In genomic region chr3:71541313-71541712, GRCh38 we compare ENCODE assay signal across 20 cellular contexts. TPM values are rescaled to one million over a fixed set of nuclear protein-coding genes. Genes with fewer than 3 reads are reported as not detected.
DNase-seq lines count a peak whose midpoint lies in the region; ATAC-seq and TF ChIP-seq lines count a peak whose summit lies in the region.
"Had no signal": no experiment of that assay in that cellular context is flagged by ENCODE, and none has a peak within 500 bp of the region (broad histone marks: within the 10 kb centered on the region; RNA-seq: fewer than 3 reads in every experiment).

No MANE protein-coding gene starts in this region.

- ATAC-seq in IMR-90 (ENCODE audit: low read depth), result no peak; the same call in 1 of the 2 replicates
- no peak for ATAC-seq in GM18519 (IDR thresholded peaks at IDR 0.05; ENCODE audit: low FRiP score, unreplicated experiment)
- ATAC-seq: body of pancreas; heart left ventricle; natural killer cell treated with Interleukin-12 subunit alpha and Interleukin-12 subunit beta and Interleukin-15 and Interleukin-18, amount 100 ng/mL, for 72 hours; psoas muscle had no signal

- peak overlapping the region; percentile 29; the same call in 1 of the 2 replicates for H3K4me2 ChIP-seq in IMR-90 (ENCODE audit: low read depth, low read length)

- DNase-seq in IMR-90 (peak; percentile 59), RPMI7951 (ENCODE audit: low read depth) (peak; percentile 37), esophagus muscularis mucosa (ENCODE audit: extremely low spot score) (no peak), sigmoid colon (no peak), GM19240 (ENCODE audit: insufficient read length, low spot score) (no peak), coronary artery (ENCODE audit: low spot score) (no peak)
- DNase-seq in activated effector memory CD4-positive, alpha-beta T cell treated with Interleukin-2 at 50 U/mL for 16 hours, result no peak
- DNase-seq: activated CD4-positive, alpha-beta T cell treated with anti-CD3 and anti-CD28 coated beads, Interleukin-2, amount 10 ng/mL, durations not matched to agents 7 days and 5 days; activated naive CD4-positive, alpha-beta T cell treated with anti-CD3 and anti-CD28 coated beads for 36 hours; body of pancreas; DMS153; heart left ventricle; islet precursor cell; MM.1S; NCI-H187; psoas muscle; stimulated activated naive CD4-positive, alpha-beta T cell treated with Interleukin-2 at 50 U/mL for 16 hours; upper lobe of left lung had no signal

- H4K8ac ChIP-seq in IMR-90 (ENCODE audit: low read depth in 2 of 2, low read length in 2 of 2), result no peak overlapping the region

- H2BK20ac ChIP-seq in IMR-90 (ENCODE audit: low read depth, low read length), result no peak overlapping the region

- no peak overlapping the region for H3K18ac ChIP-seq in IMR-90 (ENCODE audit: low read depth, low read length)

- TF ChIP-seq CTCF in IMR-90 (conservative IDR thresholded peaks at IDR 0.05; ENCODE audit: low read depth, low read length), result no peak
- no peak for TF ChIP-seq CTCF in esophagus muscularis mucosa (IDR thresholded peaks at IDR 0.05)
- no peak for TF ChIP-seq CTCF in sigmoid colon (IDR thresholded peaks at IDR 0.05)
- TF ChIP-seq CTCF in coronary artery (IDR thresholded peaks at IDR 0.05), result no peak

- H3K9me1 ChIP-seq in IMR-90 (ENCODE audit: insufficient read depth, low read length), result peaks cover 14% of the 10 kb centered on the region

- no peak overlapping the region for H2BK5ac ChIP-seq in IMR-90 (ENCODE audit: low read depth, low read length, poor library complexity, severe bottlenecking)

- H3K9me3 ChIP-seq in IMR-90 (ENCODE audit: control insufficient read depth, insufficient read depth, low read length) (no peaks in the 10 kb centered on the region), esophagus muscularis mucosa (no peaks in the 10 kb centered on the region), sigmoid colon (no peaks in the 10 kb centered on the region)
- H3K9me3 ChIP-seq: body of pancreas, heart left ventricle, psoas muscle, upper lobe of left lung had no signal

- TF ChIP-seq EP300 in esophagus muscularis mucosa (IDR thresholded peaks at IDR 0.05), result no peak
- no peak for TF ChIP-seq EP300 in sigmoid colon (IDR thresholded peaks at IDR 0.05)

- H2AK9ac ChIP-seq in IMR-90 (replicated peaks; ENCODE audit: low read depth, low read length, poor library complexity), result no peak overlapping the region

- no peak for TF ChIP-seq RAD21 in IMR-90 (IDR thresholded peaks at IDR 0.05; ENCODE audit: low read length)

- in situ Hi-C loops in IMR-90 (cut with MboI; ENCODE audit: low sequenced_read_pairs), result no loop called here

- no peak overlapping the region for H3K56ac ChIP-seq in IMR-90 (ENCODE audit: extremely low read depth, insufficient read depth, low read length)

- H4K91ac ChIP-seq in IMR-90 (ENCODE audit: insufficient read depth, low read depth, low read length), result no peak overlapping the region

- peaks cover 7 to 43% of the 10 kb centered on the region in 2 experiments for H3K79me1 ChIP-seq in IMR-90 (ENCODE audit: low read depth in 1 of 2, low read length in 2 of 2)

- H3K36me3 ChIP-seq in IMR-90 (ENCODE audit: control insufficient read depth, insufficient read depth, low read length) (no peaks in the 10 kb centered on the region), esophagus muscularis mucosa (no peaks in the 10 kb centered on the region), sigmoid colon (no peaks in the 10 kb centered on the region)
- H3K36me3 ChIP-seq: heart left ventricle, upper lobe of left lung had no signal

- H3K27me3 ChIP-seq in IMR-90 (ENCODE audit: control insufficient read depth, insufficient read depth, low read length), result no peaks in the 10 kb centered on the region
- no peaks in the 10 kb centered on the region for H3K27me3 ChIP-seq in esophagus muscularis mucosa
- no peaks in the 10 kb centered on the region for H3K27me3 ChIP-seq in sigmoid colon
- H3K27me3 ChIP-seq: body of pancreas, heart left ventricle, upper lobe of left lung had no signal

- H3K9ac ChIP-seq in IMR-90 (ENCODE audit: low read depth, low read length), result no peak overlapping the region

- intact Hi-C loops in IMR-90 (cut with micrococcal nuclease) (no loop called here), esophagus muscularis mucosa (cut with DNase I) (loop anchor here (5.0 kb wide), 1 partner anchor 36 kb away; no protein-coding TSS in a partner anchor), sigmoid colon (cut with DNase I) (loop anchor here (5.0 kb wide), 1 partner anchor 41 kb away; the partner anchor contains the start of gene FOXP1)

- H3K4me1 ChIP-seq in IMR-90 (ENCODE audit: control insufficient read depth, insufficient read depth, low read length) (peaks cover 20% of the 10 kb centered on the region), esophagus muscularis mucosa (peaks cover 25 to 72% (median 57%) of the 10 kb centered on the region in 4 donors), sigmoid colon (peaks cover 0 to 52% (median 46%) of the 10 kb centered on the region in 4 donors)

- H3K4me3 ChIP-seq in IMR-90 (ENCODE audit: insufficient read depth, low read depth, low read length) (no peak overlapping the region), esophagus muscularis mucosa (no peak overlapping the region), sigmoid colon (no peak overlapping the region), coronary artery (no peak overlapping the region)
- H3K4me3 ChIP-seq: body of pancreas, heart left ventricle, psoas muscle, upper lobe of left lung had no signal

- H3K23ac ChIP-seq in IMR-90 (ENCODE audit: low read depth, low read length), result peak overlapping the region; percentile 15; the same call in 1 of the 2 replicates

- H3K27ac ChIP-seq in IMR-90 (ENCODE audit: insufficient read depth, low read length) (no peak overlapping the region), esophagus muscularis mucosa (replicated peaks in 1 of 4) (peak overlapping the region; percentile 78), sigmoid colon (peak overlapping the region; percentile 78 to 92 (median 80)), coronary artery (no peak overlapping the region)
- H3K27ac ChIP-seq: body of pancreas had no signal

- H2AFZ ChIP-seq in IMR-90 (replicated peaks; ENCODE audit: low read length, poor library complexity), result no peak overlapping the region

- POLR2A ChIA-PET in IMR-90 (lab: Charles Lee; ENCODE audit: unreplicated experiment), result no interaction called here

- H3K4ac ChIP-seq in IMR-90 (ENCODE audit: low read depth, low read length), result no peak overlapping the region

- no CpG with 5 or more reads among the region's 3 CpGs for WGBS in IMR-90 (ENCODE audit: extremely low coverage in 2 of 2, insufficient read length in 1 of 2), 2 experiments
- WGBS in esophagus muscularis mucosa, result 46% methylated on average over 3 of the region's 3 CpGs
- 87 to 91% methylated on average over 3 of the region's 3 CpGs for WGBS in sigmoid colon, 2 donors

- H2BK15ac ChIP-seq in IMR-90 (ENCODE audit: low read depth, low read length), result no peak overlapping the region

- no TSS peak for BruUV-seq in IMR-90 (replicated peaks; lab: Mats Ljungman, UMichigan)

- dilution Hi-C loops in IMR-90 (cut with HindIII; ENCODE audit: low sequenced_read_pairs, unreplicated experiment), result no loop called here

- TF ChIP-seq POLR2A in IMR-90 (IDR thresholded peaks at IDR 0.05; ENCODE audit: low read depth, low read length) (no peak), esophagus muscularis mucosa (IDR thresholded peaks at IDR 0.05; ENCODE audit: low read depth) (no peak), sigmoid colon (IDR thresholded peaks at IDR 0.05) (no peak)

- H3K14ac ChIP-seq in IMR-90 (replicated peaks; ENCODE audit: low read depth, low read length), result 0 out of 2 replicates have a peak overlapping the region, but pooled peaks have one; percentile 1

- H2BK120ac ChIP-seq in IMR-90 (ENCODE audit: low read depth, low read length), result peak overlapping the region; percentile 0; the same call in 1 of the 2 replicates

- peaks cover 6% of the 10 kb centered on the region; the same call in 1 of the 2 replicates for H4K20me1 ChIP-seq in IMR-90 (ENCODE audit: insufficient read depth, low read length)

- H2AK5ac ChIP-seq in IMR-90 (ENCODE audit: low read depth, low read length), result no peak overlapping the region

- CTCF ChIA-PET in IMR-90 (lab: Yijun Ruan, JAX), result no interaction called here

- H4K5ac ChIP-seq in IMR-90 (ENCODE audit: low read depth, low read length), result no peak overlapping the region

TF ChIP-seq in IMR-90, 13 proteins besides CTCF, POLR2A, EP300 and RAD21:
- TF ChIP-seq RFX5 (IDR thresholded peaks at IDR 0.05; ENCODE audit: low read depth, low read length) (no peak), ELK1 (IDR thresholded peaks at IDR 0.05; ENCODE audit: borderline replicate concordance, low read depth, low read length) (no peak)

RNA-seq across cellular contexts. Expression of gene FOXP1, which starts 42.2 kb away (rescaled TPM):
- total RNA-seq in IMR-90 (2012; rRNA removed), result 128 and 132 TPM in 2 replicates
- 37.0 and 43.3 TPM in 2 replicates for polyA plus RNA-seq in IMR-90 (2012; rRNA removed)
- polyA plus RNA-seq in IMR-90 (2012; cell fraction: cytosol; rRNA removed), result 9.9 and 20.0 TPM in 2 replicates
- 21.2 and 46.2 TPM in 2 replicates for polyA plus RNA-seq in IMR-90 (2012; cell fraction: nucleus; rRNA removed; ENCODE audit: low replicate concordance)
- 28.1 and 35.9 TPM in 2 replicates for total RNA-seq in RPMI7951 (2014; rRNA removed; shearing (Covaris generic))
- total RNA-seq in esophagus muscularis mucosa, result 100 to 1,000 TPM; 181 to 225 (median 205) TPM
- 100 to 1,000 TPM; 139 to 232 (median 169) TPM for total RNA-seq in sigmoid colon
- 10 to 100 TPM; 13.8 to 32.9 (median 14.3) TPM for polyA plus RNA-seq in sigmoid colon

Comparison
In these comparisons a context has a peak if more than half of its experiments do, and no peak if none do; other contexts are left out.
1. DNase-seq: peak in IMR-90 (single experiment) and RPMI7951 (single experiment); none in esophagus muscularis mucosa (single experiment), sigmoid colon (single experiment), GM19240 (single experiment), coronary artery (single experiment) and activated effector memory CD4-positive, alpha-beta T cell treated with Interleukin-2 at 50 U/mL for 16 hours (single experiment).
2. H3K27ac ChIP-seq: peak in esophagus muscularis mucosa (4 of 4) and sigmoid colon (4 of 4); none in IMR-90 (single experiment) and coronary artery (0 of 2).